ENCODE assay signal across 1 cellular context in the genomic region with DNA sequence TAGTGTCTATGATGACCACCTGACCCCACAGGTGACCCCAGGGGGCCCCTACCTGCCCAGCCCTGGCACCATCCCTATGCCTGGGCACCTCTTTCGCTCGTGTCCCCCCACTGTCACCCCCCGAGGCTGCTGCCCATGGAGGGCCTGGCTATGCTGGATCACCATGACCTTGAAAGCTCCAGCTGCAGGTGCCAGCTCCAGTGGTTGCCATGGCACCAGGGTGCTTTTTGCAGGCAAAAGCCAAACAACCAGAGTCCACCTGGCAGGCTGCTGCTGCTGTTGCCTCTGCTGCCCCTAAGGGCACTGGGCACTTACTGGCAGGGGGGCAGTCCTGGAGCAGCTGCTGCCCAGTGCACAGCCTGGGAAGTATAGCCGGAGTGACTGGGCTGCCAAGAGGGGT.
TF ChIP-seq lines count a peak whose summit lies in the region.

No MANE protein-coding gene starts in this region.

TF ChIP-seq in HCT116, 20 proteins besides CTCF, POLR2A, EP300 and RAD21 (continued from another document):
- TF ChIP-seq, protein P1, sequence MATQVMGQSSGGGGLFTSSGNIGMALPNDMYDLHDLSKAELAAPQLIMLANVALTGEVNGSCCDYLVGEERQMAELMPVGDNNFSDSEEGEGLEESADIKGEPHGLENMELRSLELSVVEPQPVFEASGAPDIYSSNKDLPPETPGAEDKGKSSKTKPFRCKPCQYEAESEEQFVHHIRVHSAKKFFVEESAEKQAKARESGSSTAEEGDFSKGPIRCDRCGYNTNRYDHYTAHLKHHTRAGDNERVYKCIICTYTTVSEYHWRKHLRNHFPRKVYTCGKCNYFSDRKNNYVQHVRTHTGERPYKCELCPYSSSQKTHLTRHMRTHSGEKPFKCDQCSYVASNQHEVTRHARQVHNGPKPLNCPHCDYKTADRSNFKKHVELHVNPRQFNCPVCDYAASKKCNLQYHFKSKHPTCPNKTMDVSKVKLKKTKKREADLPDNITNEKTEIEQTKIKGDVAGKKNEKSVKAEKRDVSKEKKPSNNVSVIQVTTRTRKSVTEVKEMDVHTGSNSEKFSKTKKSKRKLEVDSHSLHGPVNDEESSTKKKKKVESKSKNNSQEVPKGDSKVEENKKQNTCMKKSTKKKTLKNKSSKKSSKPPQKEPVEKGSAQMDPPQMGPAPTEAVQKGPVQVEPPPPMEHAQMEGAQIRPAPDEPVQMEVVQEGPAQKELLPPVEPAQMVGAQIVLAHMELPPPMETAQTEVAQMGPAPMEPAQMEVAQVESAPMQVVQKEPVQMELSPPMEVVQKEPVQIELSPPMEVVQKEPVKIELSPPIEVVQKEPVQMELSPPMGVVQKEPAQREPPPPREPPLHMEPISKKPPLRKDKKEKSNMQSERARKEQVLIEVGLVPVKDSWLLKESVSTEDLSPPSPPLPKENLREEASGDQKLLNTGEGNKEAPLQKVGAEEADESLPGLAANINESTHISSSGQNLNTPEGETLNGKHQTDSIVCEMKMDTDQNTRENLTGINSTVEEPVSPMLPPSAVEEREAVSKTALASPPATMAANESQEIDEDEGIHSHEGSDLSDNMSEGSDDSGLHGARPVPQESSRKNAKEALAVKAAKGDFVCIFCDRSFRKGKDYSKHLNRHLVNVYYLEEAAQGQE (IDR thresholded peaks at IDR 0.05; ENCODE audit: low read depth): no peak
- TF ChIP-seq, protein P2, sequence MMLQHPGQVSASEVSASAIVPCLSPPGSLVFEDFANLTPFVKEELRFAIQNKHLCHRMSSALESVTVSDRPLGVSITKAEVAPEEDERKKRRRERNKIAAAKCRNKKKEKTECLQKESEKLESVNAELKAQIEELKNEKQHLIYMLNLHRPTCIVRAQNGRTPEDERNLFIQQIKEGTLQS (IDR thresholded peaks at IDR 0.05): no peak
TF ChIP-seq in HCT116: peak in this region for 0.
